Comparison of ENCODE assay signal across 9 cellular contexts in the genomic region with DNA sequence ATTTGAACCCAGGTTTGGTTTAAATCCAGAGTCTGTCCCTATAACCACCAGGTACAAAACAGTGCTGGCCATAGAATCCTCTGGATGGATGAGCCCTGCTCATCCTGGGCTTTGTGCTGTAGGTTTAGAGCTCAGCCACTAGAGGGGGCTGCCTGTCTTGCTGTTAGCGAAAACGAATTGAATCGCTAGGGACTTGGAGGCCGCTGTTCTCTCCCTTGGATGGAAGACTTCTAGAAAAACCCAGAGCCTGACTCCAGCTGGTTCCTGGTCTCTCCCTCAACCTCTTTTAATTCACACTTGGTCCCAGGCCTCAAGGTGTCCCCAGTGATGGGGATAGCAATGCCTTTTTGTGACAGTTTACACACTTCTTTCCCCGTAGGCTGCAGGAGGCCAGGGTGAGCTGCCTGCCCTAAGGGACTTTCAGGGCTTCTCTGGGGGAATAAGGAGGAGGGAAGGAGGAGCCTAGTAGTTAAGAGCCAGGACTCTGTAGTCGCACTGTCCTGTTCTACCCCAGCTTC. TPM values are rescaled to one million over a fixed set of nuclear protein-coding genes. Genes with fewer than 3 reads are reported as not detected.
A peak's percentile ranks its signal among the peaks of the same experiment; 100 is the strongest.
DNase-seq lines count a peak whose midpoint lies in the region; ATAC-seq and TF ChIP-seq lines count a peak whose summit lies in the region.
"Had no signal": no experiment of that assay in that cellular context is flagged by ENCODE, and none has a peak within 500 bp of the region (broad histone marks: within the 10 kb centered on the region; RNA-seq: fewer than 3 reads in every experiment).

No MANE protein-coding gene starts in this region.

- no peaks in the 10 kb centered on the region for H3K27me3 Mint-ChIP-seq in activated naive CD8-positive, alpha-beta T cell treated with anti-CD3 and anti-CD28 coated beads, Interleukin-2, amount 10 ng/mL, durations not matched to agents 7 days and 5 days
- H3K27me3 Mint-ChIP-seq: activated naive CD4-positive, alpha-beta T cell treated with anti-CD3 and anti-CD28 coated beads, Interleukin-2, amount 50 U/mL, for 24 hours had no signal

- peak; percentile 81 for ATAC-seq in GM21381 (IDR thresholded peaks at IDR 0.05; ENCODE audit: unreplicated experiment)
- ATAC-seq in RWPE2 (ENCODE audit: low read depth) = peak; percentile 73
- peak; percentile 63 for ATAC-seq in activated naive CD8-positive, alpha-beta T cell treated with anti-CD3 and anti-CD28 coated beads, Interleukin-2, amount 10 ng/mL, durations not matched to agents 7 days and 5 days (ENCODE audit: low read depth)
- peak; percentile 82 to 91 for ATAC-seq in left cardiac atrium
- ATAC-seq in GM21737 (IDR thresholded peaks at IDR 0.05; ENCODE audit: unreplicated experiment) = no peak

- peaks cover 15% of the 10 kb centered on the region for H3K4me1 ChIP-seq in RWPE2 (ENCODE audit: insufficient read depth, poor library complexity, severe bottlenecking)

- peak overlapping the region; percentile 60 for H3K27ac ChIP-seq in RWPE2 (ENCODE audit: poor library complexity, severe bottlenecking)

- DNase-seq in DMS114 treated with DMSO at 0.1 percent for 48 hours (lab: John Stamatoyannopoulos, UW; ENCODE audit: unreplicated experiment) = peak; percentile 50
- peak; percentile 69 for DNase-seq in LHCN-M2 (ENCODE audit: low read depth)
- no peak for DNase-seq in RWPE2 (ENCODE audit: low spot score)
- peak; percentile 31 for DNase-seq in activated naive CD8-positive, alpha-beta T cell treated with anti-CD3 and anti-CD28 coated beads, Interleukin-2, amount 10 ng/mL, durations not matched to agents 7 days and 5 days
- DNase-seq in left cardiac atrium = peak; percentile 54
- DNase-seq in renal cortical epithelial cell (ENCODE audit: low read depth) = peak; percentile 65

- intact Hi-C loops in left cardiac atrium (cut with DNase I) = loop anchor here (5.0 to 10.0 kb wide), 2 partner anchors 48 to 60 kb away; no protein-coding TSS in a partner anchor

- no peaks in the 10 kb centered on the region for H3K27me3 ChIP-seq in RWPE2 (ENCODE audit: insufficient read depth, poor library complexity, severe bottlenecking)

- H3K4me1 Mint-ChIP-seq in activated naive CD8-positive, alpha-beta T cell treated with anti-CD3 and anti-CD28 coated beads, Interleukin-2, amount 10 ng/mL, durations not matched to agents 7 days and 5 days = no peaks in the 10 kb centered on the region
- H3K4me1 Mint-ChIP-seq: activated naive CD4-positive, alpha-beta T cell treated with anti-CD3 and anti-CD28 coated beads, Interleukin-2, amount 50 U/mL, for 24 hours had no signal

- H3K9me3 Mint-ChIP-seq in activated naive CD8-positive, alpha-beta T cell treated with anti-CD3 and anti-CD28 coated beads, Interleukin-2, amount 10 ng/mL, durations not matched to agents 7 days and 5 days = no peaks in the 10 kb centered on the region
- H3K9me3 Mint-ChIP-seq: activated naive CD4-positive, alpha-beta T cell treated with anti-CD3 and anti-CD28 coated beads, Interleukin-2, amount 50 U/mL, for 24 hours had no signal

- H3K4me3 Mint-ChIP-seq in activated naive CD8-positive, alpha-beta T cell treated with anti-CD3 and anti-CD28 coated beads, Interleukin-2, amount 10 ng/mL, durations not matched to agents 7 days and 5 days = no peak overlapping the region
- H3K4me3 Mint-ChIP-seq: activated naive CD4-positive, alpha-beta T cell treated with anti-CD3 and anti-CD28 coated beads, Interleukin-2, amount 50 U/mL, for 24 hours had no signal

- TF ChIP-seq CTCF in RWPE2 (IDR thresholded peaks at IDR 0.05; ENCODE audit: poor library complexity, severe bottlenecking) = peak; percentile 82

- POLR2A ChIA-PET in activated naive CD8-positive, alpha-beta T cell treated with anti-CD3 and anti-CD28 coated beads, Interleukin-2, amount 10 ng/mL, durations not matched to agents 7 days and 5 days (lab: Charles Lee) = no interaction called here

- no peaks in the 10 kb centered on the region for H3K36me3 ChIP-seq in RWPE2 (ENCODE audit: low read depth)

- no peaks in the 10 kb centered on the region for H3K9me3 ChIP-seq in RWPE2 (ENCODE audit: severe bottlenecking)

- no peaks in the 10 kb centered on the region for H3K36me3 Mint-ChIP-seq in activated naive CD8-positive, alpha-beta T cell treated with anti-CD3 and anti-CD28 coated beads, Interleukin-2, amount 10 ng/mL, durations not matched to agents 7 days and 5 days
- H3K36me3 Mint-ChIP-seq: activated naive CD4-positive, alpha-beta T cell treated with anti-CD3 and anti-CD28 coated beads, Interleukin-2, amount 50 U/mL, for 24 hours had no signal

- no peak overlapping the region for H3K4me3 ChIP-seq in RWPE2 (ENCODE audit: severe bottlenecking)

- no peak overlapping the region for H3K27ac Mint-ChIP-seq in activated naive CD8-positive, alpha-beta T cell treated with anti-CD3 and anti-CD28 coated beads, Interleukin-2, amount 10 ng/mL, durations not matched to agents 7 days and 5 days
- H3K27ac Mint-ChIP-seq: activated naive CD4-positive, alpha-beta T cell treated with anti-CD3 and anti-CD28 coated beads, Interleukin-2, amount 50 U/mL, for 24 hours had no signal

RNA-seq across cellular contexts. Expression of a gene that starts 8.7 kb away (rescaled TPM):
- total RNA-seq in LHCN-M2 (2014; rRNA removed) (not detected in 2 replicates), left cardiac atrium (not detected), renal cortical epithelial cell (not detected in 2 replicates)
- polyA plus RNA-seq in LHCN-M2 (2012) = not detected
- not detected for total RNA-seq in activated naive CD8-positive, alpha-beta T cell treated with anti-CD3 and anti-CD28 coated beads, Interleukin-2, amount 10 ng/mL, durations not matched to agents 7 days and 5 days

RNA-seq across cellular contexts. Expression of a gene that starts 25.8 kb away (rescaled TPM):
- 0.06 TPM in 1 of 2 replicates, not detected in the other for total RNA-seq in LHCN-M2 (2014; rRNA removed)
- not detected for polyA plus RNA-seq in LHCN-M2 (2012)
- total RNA-seq in activated naive CD8-positive, alpha-beta T cell treated with anti-CD3 and anti-CD28 coated beads, Interleukin-2, amount 10 ng/mL, durations not matched to agents 7 days and 5 days = not detected
- under 1 TPM; 0.10 to 0.18 TPM for total RNA-seq in left cardiac atrium
- total RNA-seq in renal cortical epithelial cell = 1.9 and 29.6 TPM in 2 replicates
